ENCODE assay signal across 1 cellular context in the genomic region with DNA sequence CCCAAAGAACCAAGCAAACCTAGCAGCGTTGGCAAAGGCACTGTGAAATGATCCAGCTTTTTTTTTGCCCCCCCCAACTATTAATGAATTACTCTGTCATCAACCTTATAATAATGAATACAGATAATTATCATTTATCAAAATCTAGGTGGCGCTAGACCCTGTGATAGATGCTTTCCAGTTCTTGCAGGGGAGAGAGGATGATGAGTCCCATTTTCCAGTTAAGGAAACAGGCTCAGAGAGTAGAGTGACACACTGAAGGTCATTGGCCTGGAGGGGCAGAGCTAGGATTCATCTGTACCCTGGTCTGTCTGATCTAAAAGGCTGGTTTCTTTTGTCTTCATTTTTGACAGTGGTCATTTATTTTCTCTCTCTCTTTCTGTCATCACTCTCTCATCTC.
TF ChIP-seq lines count a peak whose summit lies in the region.

No MANE protein-coding gene starts in this region.

TF ChIP-seq in GM23338, 12 proteins besides CTCF, POLR2A, EP300 and RAD21 (continued from another document):
- TF ChIP-seq ZNF462 (CRISPR knock-in tag; IDR thresholded peaks at IDR 0.05): no peak
- no peak for TF ChIP-seq ETS1 (IDR thresholded peaks at IDR 0.05)
- no peak for TF ChIP-seq JUNB (IDR thresholded peaks at IDR 0.05; ENCODE audit: unreplicated experiment)
